Comparison of ENCODE assay signal across 22 cellular contexts in genomic region chr11:11445441-11446185, GRCh38.
"Had no signal": no experiment of that assay in that cellular context is flagged by ENCODE, and none has a peak within 500 bp of the region (broad histone marks: within the 10 kb centered on the region; RNA-seq: fewer than 3 reads in every experiment).

No MANE protein-coding gene starts in this region.

- H3K4me3 ChIP-seq: body of pancreas, pancreas, sigmoid colon, smooth muscle cell, stomach, suprapubic skin had no signal

- H3K9ac ChIP-seq: SK-N-SH had no signal

- FAIRE-seq: pancreas had no signal

- H3K4me2 ChIP-seq: SK-N-SH, smooth muscle cell had no signal

- ATAC-seq: activated CD8-positive, alpha-beta memory T cell treated with anti-CD3 and anti-CD28 coated beads, Interleukin-2, amount 10 ng/mL, durations not matched to agents 7 days and 5 days; activated CD8-positive, alpha-beta T cell treated with anti-CD3 and anti-CD28 coated beads for 36 hours; body of pancreas; left lobe of liver; natural killer cell treated with Interleukin-12 subunit alpha and Interleukin-12 subunit beta and Interleukin-15 and Interleukin-18, amount 100 ng/mL, for 72 hours; pancreas; stimulated activated memory B cell treated with anti-CD40 and anti-IgM and Interleukin-4, amounts not matched to agents 10 μg/mL and 1 μg/mL and 100 μg/mL, for 72 hours had no signal

- H3K36me3 ChIP-seq: pancreas, stomach, suprapubic skin, WERI-Rb-1 had no signal

- H3K27me3 ChIP-seq: body of pancreas, pancreas, sigmoid colon, stomach, suprapubic skin had no signal

- H3K9me3 ChIP-seq: body of pancreas, pancreas, sigmoid colon, SK-N-SH, stomach, suprapubic skin had no signal

- H3K4me1 ChIP-seq: suprapubic skin had no signal

- DNase-seq: activated CD4-positive, alpha-beta T cell treated with anti-CD3 and anti-CD28 coated beads, Interleukin-2, amount 10 ng/mL, durations not matched to agents 7 days and 5 days; activated CD4-positive, CD25-positive, alpha-beta regulatory T cell treated with anti-CD3 and anti-CD28 coated beads, Interleukin-2, amount 50 U/mL, for 72 hours; activated CD8-positive, alpha-beta memory T cell treated with anti-CD3 and anti-CD28 coated beads, Interleukin-2, amount 10 ng/mL, durations not matched to agents 7 days and 5 days; activated CD8-positive, alpha-beta T cell treated with anti-CD3 and anti-CD28 coated beads for 36 hours; activated effector memory CD4-positive, alpha-beta T cell treated with anti-CD3 and anti-CD28 coated beads, Interleukin-2, amount 50 U/mL, for 16 hours; activated naive CD4-positive, alpha-beta T cell treated with anti-CD3 and anti-CD28 coated beads, Interleukin-2, amount 10 ng/mL, durations not matched to agents 7 days and 5 days; activated T-cell treated with anti-CD3 and anti-CD28 coated beads for 4 hours; body of pancreas; endodermal cell; midbrain; pancreas; sigmoid colon; stimulated activated CD4-positive, alpha-beta T cell treated with anti-CD3 and anti-CD28 coated beads, Interleukin-15, amount 100 ng/mL, for 24 hours; stomach had no signal

- H3K27ac ChIP-seq: body of pancreas, epithelial cell of prostate, pancreas, stomach, suprapubic skin, WERI-Rb-1 had no signal
